In the genomic region with DNA sequence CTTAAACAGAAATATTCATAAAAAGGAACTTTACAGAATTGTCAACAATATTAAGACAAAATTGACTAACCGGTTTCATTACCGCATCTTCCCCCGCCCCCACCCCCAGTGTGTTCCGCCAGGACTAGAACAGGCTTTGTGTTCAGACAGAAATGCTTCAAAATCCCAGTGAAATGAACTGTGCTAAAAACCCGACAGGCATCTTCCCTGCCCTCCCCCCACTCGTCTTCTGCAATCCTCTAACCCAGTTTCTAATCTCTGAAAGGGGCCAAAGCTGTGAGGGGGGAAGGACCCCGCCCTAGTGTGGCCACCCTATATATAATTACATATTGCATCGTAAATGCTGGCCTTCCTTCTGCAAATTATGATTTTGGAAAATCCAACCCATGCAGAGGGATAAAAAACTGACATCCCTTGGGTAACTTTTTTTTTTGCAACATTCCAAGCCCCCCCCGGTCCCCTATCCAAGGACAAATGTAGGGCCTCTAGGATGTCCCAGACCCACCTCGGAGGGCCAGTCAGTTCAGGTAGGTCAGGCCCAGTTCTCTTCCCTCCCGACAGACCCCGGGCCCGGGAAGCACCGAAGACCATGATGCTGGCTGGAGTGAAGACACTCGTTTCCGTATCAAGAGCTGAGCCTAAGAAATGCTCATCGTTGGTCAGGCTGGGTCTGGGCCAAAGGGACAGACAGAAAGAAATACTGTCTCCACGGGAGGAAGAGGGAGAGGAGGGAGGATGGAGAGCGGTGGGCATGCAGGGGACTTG, we compare ENCODE assay signal across 8 cellular contexts. TPM values are rescaled to one million over a fixed set of nuclear protein-coding genes. Genes with fewer than 3 reads are reported as not detected.
DNase-seq lines count a peak whose midpoint lies in the region; ATAC-seq and TF ChIP-seq lines count a peak whose summit lies in the region.

No MANE protein-coding gene starts in this region.

- H3K27ac Mint-ChIP-seq in activated naive CD8-positive, alpha-beta T cell treated with anti-CD3 and anti-CD28 coated beads, Interleukin-2, amount 50 U/mL, for 24 hours = no peak overlapping the region

- intact Hi-C loops in thyroid gland (cut with DNase I) = loop anchor here (5.0 kb wide), 2 partner anchors 36 to 154 kb away; partner anchors contain the start of genes SEC14L5 and ZNF500

- no peak for DNase-seq in activated naive CD8-positive, alpha-beta T cell treated with anti-CD3 and anti-CD28 coated beads, Interleukin-2, amount 50 U/mL, for 24 hours
- DNase-seq in AG20443 (ENCODE audit: low spot score) (no peak), SK-N-DZ (ENCODE audit: low spot score) (no peak), thyroid gland (no peak), germinal center (ENCODE audit: low spot score) (no peak)

- no peaks in the 10 kb centered on the region for H3K9me3 Mint-ChIP-seq in activated naive CD8-positive, alpha-beta T cell treated with anti-CD3 and anti-CD28 coated beads, Interleukin-2, amount 50 U/mL, for 24 hours

- peaks cover 5% of the 10 kb centered on the region; the same call in 1 of the 2 replicates for H3K36me3 ChIP-seq in ACC112 (ENCODE audit: insufficient read depth, low read length)
- H3K36me3 ChIP-seq in HUES48 (ENCODE audit: control insufficient read depth, insufficient read depth, low read length) = peaks cover 56% of the 10 kb centered on the region
- peaks cover 10 to 30% of the 10 kb centered on the region in 2 donors for H3K36me3 ChIP-seq in mucosa of rectum (ENCODE audit: control insufficient read depth in 2 of 2, insufficient read depth in 2 of 2, low read length in 2 of 2)
- H3K36me3 ChIP-seq in thyroid gland = peaks cover 10 to 14% of the 10 kb centered on the region in 2 donors

- H3K4me1 ChIP-seq in ACC112 (ENCODE audit: control insufficient read depth, insufficient read depth, low read length, unreplicated experiment) (peaks cover 3% of the 10 kb centered on the region), HUES48 (ENCODE audit: control insufficient read depth, insufficient read depth, low read length) (peaks cover 17% of the 10 kb centered on the region; the same call in 1 of the 2 replicates), mucosa of rectum (ENCODE audit: control insufficient read depth in 2 of 2, insufficient read depth in 2 of 2, low read length in 2 of 2) (peaks cover 19 to 20% of the 10 kb centered on the region in 2 donors), thyroid gland (peaks cover 8% of the 10 kb centered on the region in 2 donors)

- H3K27me3 ChIP-seq in ACC112 (ENCODE audit: insufficient read depth, low read length) (no peaks in the 10 kb centered on the region), HUES48 (ENCODE audit: control insufficient read depth, insufficient read depth, low read length) (no peaks in the 10 kb centered on the region), mucosa of rectum (ENCODE audit: control insufficient read depth in 2 of 2, insufficient read depth in 2 of 2, low read length in 2 of 2) (no peaks in the 10 kb centered on the region), thyroid gland (no peaks in the 10 kb centered on the region)

- peaks cover 7% of the 10 kb centered on the region for H3K4me1 Mint-ChIP-seq in activated naive CD8-positive, alpha-beta T cell treated with anti-CD3 and anti-CD28 coated beads, Interleukin-2, amount 50 U/mL, for 24 hours

- ATAC-seq in activated naive CD8-positive, alpha-beta T cell treated with anti-CD3 and anti-CD28 coated beads, Interleukin-2, amount 50 U/mL, for 24 hours = no peak

- peaks cover 19% of the 10 kb centered on the region for H3K36me3 Mint-ChIP-seq in activated naive CD8-positive, alpha-beta T cell treated with anti-CD3 and anti-CD28 coated beads, Interleukin-2, amount 50 U/mL, for 24 hours (ENCODE audit: low read depth)

- H3K4me3 ChIP-seq in ACC112 (ENCODE audit: low read depth, low read length) (peak overlapping the region; percentile 82), HUES48 (ENCODE audit: low read depth, low read length) (peak overlapping the region; percentile 76), mucosa of rectum (ENCODE audit: low read length in 2 of 2) (peak overlapping the region; percentile 69 to 72), thyroid gland (replicated peaks in 1 of 3) (peak overlapping the region in 1 of 3 donors; percentile 80)

- H3K9ac ChIP-seq in HUES48 (ENCODE audit: low read depth, low read length) (no peak overlapping the region), mucosa of rectum (ENCODE audit: low read depth in 1 of 2, low read length in 2 of 2) (peak overlapping the region in 1 of 2 donors; percentile 85)

- H3K4me3 Mint-ChIP-seq in activated naive CD8-positive, alpha-beta T cell treated with anti-CD3 and anti-CD28 coated beads, Interleukin-2, amount 50 U/mL, for 24 hours = peak overlapping the region; percentile 75

- H3K9me3 ChIP-seq in HUES48 (ENCODE audit: control insufficient read depth, insufficient read depth, low read length) (no peaks in the 10 kb centered on the region), mucosa of rectum (ENCODE audit: control insufficient read depth in 2 of 2, low read length in 2 of 2) (no peaks in the 10 kb centered on the region), thyroid gland (no peaks in the 10 kb centered on the region)

- no peak for TF ChIP-seq POLR2A in thyroid gland (IDR thresholded peaks at IDR 0.05)

- TF ChIP-seq CTCF in thyroid gland (IDR thresholded peaks at IDR 0.05) = no peak

- H3K27me3 Mint-ChIP-seq in activated naive CD8-positive, alpha-beta T cell treated with anti-CD3 and anti-CD28 coated beads, Interleukin-2, amount 50 U/mL, for 24 hours = no peaks in the 10 kb centered on the region

- no peaks in the 10 kb centered on the region for H3K79me2 ChIP-seq in ACC112 (ENCODE audit: control insufficient read depth, insufficient read depth, low read length, unreplicated experiment)

- whole genome bisulfite sequencing in thyroid gland, 2 donors = 71 to 81% methylated on average over 19 of the region's 19 CpGs

- H2AFZ ChIP-seq in ACC112 (ENCODE audit: low read length, unreplicated experiment) = no peak overlapping the region

- H3K27ac ChIP-seq in ACC112 (ENCODE audit: low read depth, low read length) (no peak overlapping the region), HUES48 (ENCODE audit: low read depth, low read length) (peak overlapping the region; percentile 95), mucosa of rectum (ENCODE audit: low read depth in 2 of 2, low read length in 2 of 2) (no peak overlapping the region), thyroid gland (no peak overlapping the region)

RNA-seq across cellular contexts. Expression of gene ROGDI, which starts 1.2 kb away (rescaled TPM):
- 51.0 and 59.5 TPM in 2 replicates for polyA plus RNA-seq in SK-N-DZ (2014; cell fraction: cytosol; rRNA removed)
- polyA plus RNA-seq in SK-N-DZ (2014; cell fraction: nucleus; rRNA removed) = 173 and 199 TPM in 2 replicates
- 10 to 100 TPM in 2 of 4 donors, 1 to 10 TPM in 2; 5.9 to 12.1 (median 8.4) TPM for total RNA-seq in thyroid gland

RNA-seq across cellular contexts. Expression of gene SMIM22, which starts 8.5 kb away (rescaled TPM):
- not detected in 2 replicates for polyA plus RNA-seq in SK-N-DZ (2014; cell fraction: cytosol; rRNA removed)
- not detected in 2 replicates for polyA plus RNA-seq in SK-N-DZ (2014; cell fraction: nucleus; rRNA removed)
- total RNA-seq in thyroid gland = not detected

RNA-seq across cellular contexts. Expression of gene SEPTIN12, which starts 15.5 kb away (rescaled TPM):
- polyA plus RNA-seq in SK-N-DZ (2014; cell fraction: cytosol; rRNA removed) = not detected in 2 replicates
- 0.61 TPM in 1 of 2 replicates, not detected in the other for polyA plus RNA-seq in SK-N-DZ (2014; cell fraction: nucleus; rRNA removed)
- under 1 TPM in 1 of 4 donors, not detected in 3; 0.54 TPM for total RNA-seq in thyroid gland

RNA-seq across cellular contexts. Expression of gene ZNF500, which starts 36.7 kb away (rescaled TPM):
- 22.1 and 25.7 TPM in 2 replicates for polyA plus RNA-seq in SK-N-DZ (2014; cell fraction: cytosol; rRNA removed)
- 21.7 and 22.9 TPM in 2 replicates for polyA plus RNA-seq in SK-N-DZ (2014; cell fraction: nucleus; rRNA removed)
- total RNA-seq in thyroid gland = 10 to 100 TPM; 11.8 to 20.6 (median 17.6) TPM

RNA-seq across cellular contexts. Expression of gene GLYR1, which starts 43.4 kb away (rescaled TPM):
- 49.3 and 50.6 TPM in 2 replicates for polyA plus RNA-seq in SK-N-DZ (2014; cell fraction: cytosol; rRNA removed)
- 35.7 and 56.2 TPM in 2 replicates for polyA plus RNA-seq in SK-N-DZ (2014; cell fraction: nucleus; rRNA removed)
- total RNA-seq in thyroid gland = 10 to 100 TPM; 43.1 to 89.2 (median 75.5) TPM
